16 cellular contexts compared by ENCODE assay signal in the genomic region with DNA sequence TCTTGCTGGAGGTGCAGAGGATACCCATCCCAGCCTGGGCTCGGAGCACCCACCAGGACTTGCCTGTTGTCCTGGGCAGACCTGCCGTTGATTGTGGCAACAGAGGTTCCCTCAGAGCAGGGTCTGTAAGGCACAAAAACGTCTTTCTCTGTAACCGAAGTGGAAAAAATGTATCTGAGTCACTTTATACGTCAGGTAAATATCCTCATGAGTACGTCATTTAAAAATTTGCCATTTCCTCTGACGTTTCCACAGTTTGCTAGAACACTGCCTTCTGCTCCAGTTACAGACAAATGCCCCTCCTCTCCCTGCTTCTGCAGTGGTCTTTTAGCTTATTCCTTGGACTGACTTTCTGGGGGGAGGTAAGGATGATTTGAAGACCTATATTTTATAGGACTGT.
DNase-seq lines count a peak whose midpoint lies in the region; ATAC-seq, FAIRE-seq and TF ChIP-seq lines count a peak whose summit lies in the region.
"Had no signal": no experiment of that assay in that cellular context is flagged by ENCODE, and none has a peak within 500 bp of the region (broad histone marks: within the 10 kb centered on the region; RNA-seq: fewer than 3 reads in every experiment).

No MANE protein-coding gene starts in this region.

- TF ChIP-seq CTCF in H1 (IDR thresholded peaks at IDR 0.05; ENCODE audit: control extremely low read depth in 1 of 3, insufficient read depth in 1 of 3, low read depth in 1 of 3, low read length in 3 of 3): no peak

- no peak overlapping the region for H3K18ac ChIP-seq in H1 (ENCODE audit: extremely low read depth, low read length)

- TF ChIP-seq POLR2A in H1 (IDR thresholded peaks at IDR 0.05; ENCODE audit: control extremely low read depth in 1 of 2, low read depth in 2 of 2, low read length in 2 of 2): no peak

- H3K27ac ChIP-seq in H1 (ENCODE audit: low read depth, low read length): no peak overlapping the region
- H3K27ac ChIP-seq: C4-2B, GM23248 had no signal

- no peaks in the 10 kb centered on the region; the same call in 1 of the 2 replicates for H3K79me1 ChIP-seq in H1 (ENCODE audit: low read depth, low read length)

- no peak overlapping the region for H3K4me2 ChIP-seq in H1 (ENCODE audit: insufficient read depth in 1 of 2, low read depth in 2 of 2, low read length in 2 of 2)

- H2BK120ac ChIP-seq in H1 (replicated peaks; ENCODE audit: low read depth, low read length): no peak overlapping the region

- 0 out of 7 replicates have a peak, but pooled peaks cover 0 to 2% (median 0%) of the 10 kb centered on the region in 4 experiments for H3K4me1 ChIP-seq in H1 (replicated peaks in 1 of 4; ENCODE audit: control insufficient read depth in 3 of 4, insufficient read depth in 4 of 4, low read length in 3 of 4)
- H3K4me1 ChIP-seq: BE2C had no signal

- POLR2A ChIA-PET in H1 (lab: Charles Lee; ENCODE audit: partially characterized antibody): no interaction called here

- no peaks in the 10 kb centered on the region for H3K27me3 ChIP-seq in H1 (replicated peaks in 1 of 4; ENCODE audit: control insufficient read depth in 3 of 4, extremely low read depth in 1 of 4, insufficient read depth in 3 of 4, low read length in 3 of 4)

- FAIRE-seq in H1 (lab: Jason Lieb, UNC): no peak

- no peak overlapping the region for H2BK15ac ChIP-seq in H1 (ENCODE audit: low read length)

- H3K56ac ChIP-seq in H1 (replicated peaks; ENCODE audit: insufficient read length, low read depth, low read length): no peak overlapping the region

- no peak overlapping the region for H2AK5ac ChIP-seq in H1 (ENCODE audit: low read depth, low read length)

- H4K5ac ChIP-seq in H1 (ENCODE audit: insufficient read length, low read depth, low read length): no peak overlapping the region

- H3K9me3 ChIP-seq in H1 (ENCODE audit: insufficient read depth in 2 of 2, low read depth in 1 of 2, low read length in 1 of 2): peaks cover 0 to 5% of the 10 kb centered on the region in 2 experiments; a peak in 1 of 4 replicates
- H3K9me3 ChIP-seq: BE2C had no signal

- H3K23me2 ChIP-seq in H1 (ENCODE audit: low read depth, low read length): peaks cover 5% of the 10 kb centered on the region; the same call in 1 of the 2 replicates

- H3K14ac ChIP-seq in H1 (ENCODE audit: insufficient read length): no peak overlapping the region

- no peak overlapping the region for H3K4me3 ChIP-seq in H1 (ENCODE audit: extremely low read depth in 1 of 4, insufficient read depth in 2 of 4, low read depth in 3 of 4, low read length in 4 of 4)
- H3K4me3 ChIP-seq: GM23248 had no signal

- no peaks in the 10 kb centered on the region for H3K36me3 ChIP-seq in H1 (ENCODE audit: control insufficient read depth in 2 of 4, insufficient read depth in 4 of 4, low read length in 3 of 4)
- H3K36me3 ChIP-seq: BE2C had no signal

- H2BK20ac ChIP-seq in H1 (ENCODE audit: low read length): no peak overlapping the region

- H2BK5ac ChIP-seq in H1 (ENCODE audit: low read depth, low read length): no peak overlapping the region

- no peak for TF ChIP-seq RAD21 in H1 (IDR thresholded peaks at IDR 0.05 in 1 of 2, conservative IDR thresholded peaks at IDR 0.05 in 1 of 2; ENCODE audit: low read depth in 2 of 2, low read length in 2 of 2)

- H3K79me2 ChIP-seq in H1 (ENCODE audit: control insufficient read depth in 1 of 2, insufficient read depth in 2 of 2, low read length in 2 of 2): no peaks in the 10 kb centered on the region

- H3K4ac ChIP-seq in H1 (replicated peaks; ENCODE audit: insufficient read length, low read depth, low read length): no peak overlapping the region

- no peak overlapping the region for H4K8ac ChIP-seq in H1 (ENCODE audit: extremely low read depth, insufficient read depth, low read length)

- no peak for TF ChIP-seq EP300 in H1 (IDR thresholded peaks at IDR 0.05; ENCODE audit: borderline replicate concordance in 1 of 2, low read depth in 2 of 2, low read length in 2 of 2)

- H4K91ac ChIP-seq in H1 (replicated peaks; ENCODE audit: insufficient read length, low read length): no peak overlapping the region

- CTCF ChIA-PET in H1 (lab: Charles Lee; ENCODE audit: partially characterized antibody): interaction anchor here (0.9 to 1.1 kb wide), 2 partner anchors 11 to 24 kb away, joined by 3 to 4 read pairs; no protein-coding TSS in a partner anchor

- no peak overlapping the region for H3K23ac ChIP-seq in H1 (ENCODE audit: insufficient read length)

- DNase-seq in A172 (ENCODE audit: low spot score) (peak; percentile 46), ELR (ENCODE audit: low read depth) (peak; percentile 7), M059J (ENCODE audit: low read depth) (peak; percentile 61), H1 (ENCODE audit: low read depth in 1 of 2, low spot score in 2 of 2) (no peak), NCI-H748 (lab: John Stamatoyannopoulos, UW; ENCODE audit: unreplicated experiment) (no peak), epidermal melanocyte (ENCODE audit: insufficient read length, low spot score) (no peak)
- DNase-seq: 8988T; BE2C; CD4-positive, alpha-beta memory T cell; DMS79; GF-D8; GM23248; H7 had no signal

- 0 out of 2 replicates have a peak overlapping the region, but pooled peaks have one; percentile 44 for H2AFZ ChIP-seq in H1 (ENCODE audit: low read length)
- H2AFZ ChIP-seq: GM23248 had no signal

- ATAC-seq in esophagus mucosa: no peak
- no peak for ATAC-seq in GM19023 (IDR thresholded peaks at IDR 0.05; ENCODE audit: unreplicated experiment)

- peaks cover 0 to 2% of the 10 kb centered on the region in 2 experiments for H4K20me1 ChIP-seq in H1 (replicated peaks in 1 of 2; ENCODE audit: control insufficient read depth in 1 of 2, insufficient read depth in 2 of 2, low read length in 2 of 2)

- 88% methylated on average over 7 of the region's 7 CpGs; no CpG with 5 or more reads in 1 of the 2 experiments for WGBS in H1 (ENCODE audit: extremely low coverage in 1 of 2, insufficient coverage in 1 of 2, insufficient read length in 1 of 2, insufficient replicate concordance in 2 of 2, low coverage in 1 of 2, low lambda C conversion rate in 2 of 2, missing lambda C conversion rate in 1 of 2), 2 experiments

- no peak overlapping the region for H2BK12ac ChIP-seq in H1 (ENCODE audit: low read depth, low read length)

- no peak overlapping the region for H3K9ac ChIP-seq in H1 (replicated peaks in 1 of 4; ENCODE audit: extremely low read depth in 1 of 4, low read depth in 3 of 4, low read length in 3 of 4)
- H3K9ac ChIP-seq: GM23248 had no signal

TF ChIP-seq in H1, 55 proteins besides CTCF, POLR2A, EP300 and RAD21:
- no peak for TF ChIP-seq BRCA1 (IDR thresholded peaks at IDR 0.05; ENCODE audit: low read depth, low read length)
- no peak for TF ChIP-seq SIX5 (IDR thresholded peaks at IDR 0.05; ENCODE audit: low read depth, low read length)
- TF ChIP-seq ZNF274 (IDR thresholded peaks at IDR 0.05; ENCODE audit: borderline replicate concordance, extremely low read depth, low read length): no peak
- no peak for TF ChIP-seq SP4 (IDR thresholded peaks at IDR 0.05; ENCODE audit: low read length)
- TF ChIP-seq KDM4A (IDR thresholded peaks at IDR 0.05; ENCODE audit: low read depth, low read length, severe bottlenecking): no peak
- no peak for TF ChIP-seq HDAC6 (IDR thresholded peaks at IDR 0.05; ENCODE audit: low read depth, low read length)
- no peak for TF ChIP-seq NANOG (IDR thresholded peaks at IDR 0.05; ENCODE audit: insufficient read depth, low read depth, low read length, poor library complexity, severe bottlenecking)
- TF ChIP-seq, protein P1, sequence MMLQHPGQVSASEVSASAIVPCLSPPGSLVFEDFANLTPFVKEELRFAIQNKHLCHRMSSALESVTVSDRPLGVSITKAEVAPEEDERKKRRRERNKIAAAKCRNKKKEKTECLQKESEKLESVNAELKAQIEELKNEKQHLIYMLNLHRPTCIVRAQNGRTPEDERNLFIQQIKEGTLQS (IDR thresholded peaks at IDR 0.05; ENCODE audit: insufficient read depth, low read depth, low read length): no peak
- no peak for TF ChIP-seq SP2 (IDR thresholded peaks at IDR 0.05; ENCODE audit: low read length)
- no peak for TF ChIP-seq CEBPB (IDR thresholded peaks at IDR 0.05; ENCODE audit: low read depth, low read length)
- TF ChIP-seq, protein P2, sequence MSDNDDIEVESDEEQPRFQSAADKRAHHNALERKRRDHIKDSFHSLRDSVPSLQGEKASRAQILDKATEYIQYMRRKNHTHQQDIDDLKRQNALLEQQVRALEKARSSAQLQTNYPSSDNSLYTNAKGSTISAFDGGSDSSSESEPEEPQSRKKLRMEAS (IDR thresholded peaks at IDR 0.05): no peak
- no peak for TF ChIP-seq SAP30 (IDR thresholded peaks at IDR 0.05; ENCODE audit: insufficient read depth, insufficient replicate concordance, low read length)
- no peak for TF ChIP-seq PHF8 (conservative IDR thresholded peaks at IDR 0.05; ENCODE audit: low read depth, low read length)
- TF ChIP-seq CREB1 (IDR thresholded peaks at IDR 0.05): no peak
- TF ChIP-seq EGR1 (IDR thresholded peaks at IDR 0.05; ENCODE audit: borderline replicate concordance, low read depth, low read length): no peak

Comparison
In these comparisons a context has a peak if more than half of its experiments do, and no peak if none do; other contexts are left out.
1. DNase-seq: peak in A172 (single experiment), ELR (single experiment) and M059J (single experiment); none in H1 (0 of 2), NCI-H748 (single experiment) and epidermal melanocyte (single experiment).